6 cellular contexts compared by ENCODE assay signal in the genomic region with DNA sequence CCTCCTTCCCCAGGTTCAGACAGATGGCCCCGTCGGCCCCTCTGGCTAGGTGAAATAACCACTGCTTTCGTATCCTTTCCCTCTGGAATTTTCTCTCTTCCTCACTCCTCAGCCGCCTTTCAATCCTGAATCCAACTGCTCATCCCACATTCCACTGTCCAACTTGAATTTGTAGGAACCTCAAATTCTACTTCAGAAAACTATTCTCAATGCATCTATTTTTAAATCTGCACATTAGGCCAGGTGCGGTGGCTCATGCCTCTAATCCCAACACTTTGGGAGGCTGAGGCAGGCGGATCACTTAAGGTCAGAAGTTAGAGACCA.
"Had no signal": no experiment of that assay in that cellular context is flagged by ENCODE, and none has a peak within 500 bp of the region (broad histone marks: within the 10 kb centered on the region; RNA-seq: fewer than 3 reads in every experiment).

No MANE protein-coding gene starts in this region.

- H3K27ac Mint-ChIP-seq: GM23338, H9, IgD-negative memory B cell had no signal

- H3K9me3 Mint-ChIP-seq: GM23338, H9, IgD-negative memory B cell had no signal

- ATAC-seq: GM23338, HepG2 had no signal

- DNase-seq: H9, HCEC 1CT, KBM-7 had no signal

- H3K4me1 Mint-ChIP-seq: GM23338, H9 had no signal

- H3K4me3 Mint-ChIP-seq: GM23338, H9, IgD-negative memory B cell had no signal
